Comparison of ENCODE assay signal across 7 cellular contexts in genomic region chr2:236568922-236569592, GRCh38. TPM values are rescaled to one million over a fixed set of nuclear protein-coding genes. Genes with fewer than 3 reads are reported as not detected.
DNase-seq lines count a peak whose midpoint lies in the region; ATAC-seq lines count a peak whose summit lies in the region.

No MANE protein-coding gene starts in this region.

- peak overlapping the region; percentile 71 for H3K27ac ChIP-seq in HUES48 (ENCODE audit: low read depth, low read length)

- H3K27me3 ChIP-seq in HUES48 (ENCODE audit: control insufficient read depth, insufficient read depth, low read length): peaks cover 29% of the 10 kb centered on the region

- H3K27ac Mint-ChIP-seq in activated naive CD8-positive, alpha-beta T cell treated with anti-CD3 and anti-CD28 coated beads for 36 hours: no peak overlapping the region
- H3K27ac Mint-ChIP-seq in stimulated activated memory B cell treated with anti-CD40 and anti-IgM and Interleukin-4, amounts not matched to agents 10 μg/mL and 1 μg/mL and 100 μg/mL, for 72 hours: peak overlapping the region; percentile 73

- H3K36me3 ChIP-seq in HUES48 (ENCODE audit: control insufficient read depth, insufficient read depth, low read length): no peaks in the 10 kb centered on the region

- no peaks in the 10 kb centered on the region for H3K27me3 Mint-ChIP-seq in activated naive CD8-positive, alpha-beta T cell treated with anti-CD3 and anti-CD28 coated beads for 36 hours
- H3K27me3 Mint-ChIP-seq in stimulated activated memory B cell treated with anti-CD40 and anti-IgM and Interleukin-4, amounts not matched to agents 10 μg/mL and 1 μg/mL and 100 μg/mL, for 72 hours: no peaks in the 10 kb centered on the region

- peaks cover 57% of the 10 kb centered on the region for H3K4me1 ChIP-seq in HUES48 (ENCODE audit: control insufficient read depth, insufficient read depth, low read length)

- peak overlapping the region; percentile 79 for H3K4me3 Mint-ChIP-seq in activated naive CD8-positive, alpha-beta T cell treated with anti-CD3 and anti-CD28 coated beads for 36 hours
- peak overlapping the region; percentile 79 for H3K4me3 Mint-ChIP-seq in stimulated activated memory B cell treated with anti-CD40 and anti-IgM and Interleukin-4, amounts not matched to agents 10 μg/mL and 1 μg/mL and 100 μg/mL, for 72 hours

- ATAC-seq in stimulated activated memory B cell treated with anti-CD40 and anti-IgM and Interleukin-4, amounts not matched to agents 10 μg/mL and 1 μg/mL and 100 μg/mL, for 72 hours: no peak
- ATAC-seq in HG02642 (IDR thresholded peaks at IDR 0.05; ENCODE audit: poor library complexity, unreplicated experiment): no peak

- H3K4me1 Mint-ChIP-seq in activated naive CD8-positive, alpha-beta T cell treated with anti-CD3 and anti-CD28 coated beads for 36 hours: peaks cover 22% of the 10 kb centered on the region
- H3K4me1 Mint-ChIP-seq in stimulated activated memory B cell treated with anti-CD40 and anti-IgM and Interleukin-4, amounts not matched to agents 10 μg/mL and 1 μg/mL and 100 μg/mL, for 72 hours: peaks cover 59% of the 10 kb centered on the region

- H3K9ac ChIP-seq in HUES48 (ENCODE audit: low read depth, low read length): no peak overlapping the region

- no peaks in the 10 kb centered on the region for H3K36me3 Mint-ChIP-seq in activated naive CD8-positive, alpha-beta T cell treated with anti-CD3 and anti-CD28 coated beads for 36 hours
- peaks cover 3% of the 10 kb centered on the region for H3K36me3 Mint-ChIP-seq in stimulated activated memory B cell treated with anti-CD40 and anti-IgM and Interleukin-4, amounts not matched to agents 10 μg/mL and 1 μg/mL and 100 μg/mL, for 72 hours

- no peaks in the 10 kb centered on the region for H3K9me3 Mint-ChIP-seq in activated naive CD8-positive, alpha-beta T cell treated with anti-CD3 and anti-CD28 coated beads for 36 hours
- H3K9me3 Mint-ChIP-seq in stimulated activated memory B cell treated with anti-CD40 and anti-IgM and Interleukin-4, amounts not matched to agents 10 μg/mL and 1 μg/mL and 100 μg/mL, for 72 hours: no peaks in the 10 kb centered on the region

- DNase-seq in activated naive CD8-positive, alpha-beta T cell treated with anti-CD3 and anti-CD28 coated beads for 36 hours: no peak
- DNase-seq in inferior parietal cortex (ENCODE audit: extremely low spot score) (peak; percentile 20), islet precursor cell (no peak)
- no peak for DNase-seq in NK-92 treated with Interleukin-12 subunit alpha and Interleukin-12 subunit beta, amount 100 ng/mL, for 24 hours (lab: John Stamatoyannopoulos, UW)

- peak overlapping the region; percentile 55 for H3K4me3 ChIP-seq in HUES48 (ENCODE audit: low read depth, low read length)

- no peaks in the 10 kb centered on the region for H3K9me3 ChIP-seq in HUES48 (ENCODE audit: control insufficient read depth, insufficient read depth, low read length)

RNA-seq across cellular contexts. Expression of gene ACKR3, which starts 0.6 kb away (rescaled TPM):
- total RNA-seq in activated naive CD8-positive, alpha-beta T cell treated with anti-CD3 and anti-CD28 coated beads for 36 hours: 1 to 10 TPM; 1.3 to 1.5 TPM
